Comparison of ENCODE assay signal across 8 cellular contexts in genomic region chr4:17468638-17469221, GRCh38. TPM values are rescaled to one million over a fixed set of nuclear protein-coding genes. Genes with fewer than 3 reads are reported as not detected.
A peak's percentile ranks its signal among the peaks of the same experiment; 100 is the strongest.
DNase-seq lines count a peak whose midpoint lies in the region; ATAC-seq, FAIRE-seq and TF ChIP-seq lines count a peak whose summit lies in the region.

No MANE protein-coding gene starts in this region.

- intact Hi-C loops in ascending aorta (cut with DNase I): loop anchor here (5.0 kb wide), 1 partner anchor 116 kb away; no protein-coding TSS in a partner anchor

- no peaks in the 10 kb centered on the region for H3K36me3 ChIP-seq in GM23338 (ENCODE audit: insufficient read depth)
- H3K36me3 ChIP-seq in ascending aorta: no peaks in the 10 kb centered on the region

- no peaks in the 10 kb centered on the region for H3K79me2 ChIP-seq in GM23338 (replicated peaks; ENCODE audit: insufficient read depth)

- H3K4me3 ChIP-seq in GM23338 (no peak overlapping the region), ascending aorta (no peak overlapping the region)

- no peak overlapping the region for H3K4me2 ChIP-seq in GM23338

- H3K27ac ChIP-seq in GM23338 (ENCODE audit: low read depth) (no peak overlapping the region), ascending aorta (no peak overlapping the region)

- H3K4me1 Mint-ChIP-seq in GM23338: no peaks in the 10 kb centered on the region

- TF ChIP-seq CTCF in GM23338 (conservative IDR thresholded peaks at IDR 0.05; ENCODE audit: low read depth in 2 of 2) (peak; percentile 45 to 57), ascending aorta (IDR thresholded peaks at IDR 0.05) (peak in 2 of 3 experiments; percentile 41 to 49)

- no peaks in the 10 kb centered on the region for H4K20me1 ChIP-seq in GM23338 (replicated peaks; ENCODE audit: insufficient read depth)

- H3K4me1 ChIP-seq in GM23338 (ENCODE audit: insufficient read depth): no peaks in the 10 kb centered on the region
- no peaks in the 10 kb centered on the region for H3K4me1 ChIP-seq in ascending aorta

- H3K27me3 Mint-ChIP-seq in GM23338 (ENCODE audit: insufficient read depth, low read depth, poor library complexity): no peaks in the 10 kb centered on the region

- FAIRE-seq in GM19239 (lab: Jason Lieb, UNC): no peak

- H3K27me3 ChIP-seq in GM23338 (ENCODE audit: insufficient read depth) (no peaks in the 10 kb centered on the region), ascending aorta (no peaks in the 10 kb centered on the region)

- no peaks in the 10 kb centered on the region for H3K9me3 Mint-ChIP-seq in GM23338

- H3K36me3 Mint-ChIP-seq in GM23338 (ENCODE audit: low read depth): no peaks in the 10 kb centered on the region

- H3K4me3 Mint-ChIP-seq in GM23338: no peak overlapping the region

- no peak overlapping the region for H3K27ac Mint-ChIP-seq in GM23338

- DNase-seq in AG08395 (ENCODE audit: low spot score): peak; percentile 53
- DNase-seq in GM23338 (ENCODE audit: low spot score): peak; percentile 67
- DNase-seq in ascending aorta (ENCODE audit: low spot score in 2 of 2): no peak
- no peak for DNase-seq in left lobe of liver (ENCODE audit: low spot score)
- DNase-seq in GM19239 (ENCODE audit: insufficient read length, low spot score): no peak
- DNase-seq in stimulated activated CD4-positive, alpha-beta T cell treated with anti-CD3 and anti-CD28 coated beads, Interleukin-2, amount 100 ng/mL, for 24 hours: no peak
- no peak for DNase-seq in NCI-H510A (lab: John Stamatoyannopoulos, UW)

- H3K9me2 ChIP-seq in GM23338 (ENCODE audit: insufficient read depth): no peaks in the 10 kb centered on the region

- no peaks in the 10 kb centered on the region for H3F3A ChIP-seq in GM23338 (replicated peaks; ENCODE audit: low read depth)

- H2AFZ ChIP-seq in GM23338: no peak overlapping the region

- H3K9me3 ChIP-seq in ascending aorta: no peaks in the 10 kb centered on the region

- ATAC-seq in GM23338 (no peak), left lobe of liver (peak; percentile 16), HG02884 (IDR thresholded peaks at IDR 0.05; ENCODE audit: unreplicated experiment) (no peak)

TF ChIP-seq in GM23338, 12 proteins besides CTCF, POLR2A, EP300 and RAD21 (continues in another document):
- TF ChIP-seq CREB1 (CRISPR knock-in tag; IDR thresholded peaks at IDR 0.05; ENCODE audit: low read depth) (no peak), ETS1 (IDR thresholded peaks at IDR 0.05) (no peak), JUNB (IDR thresholded peaks at IDR 0.05; ENCODE audit: unreplicated experiment) (no peak), ZNF331 (CRISPR knock-in tag; IDR thresholded peaks at IDR 0.05; ENCODE audit: low read depth) (no peak), EZH2 (IDR thresholded peaks at IDR 0.05; ENCODE audit: low read depth, unreplicated experiment) (no peak), STAT1 (IDR thresholded peaks at IDR 0.05; ENCODE audit: unreplicated experiment) (no peak), ZNF462 (CRISPR knock-in tag; IDR thresholded peaks at IDR 0.05) (no peak), ZNF114 (CRISPR knock-in tag; IDR thresholded peaks at IDR 0.05) (no peak), REST (IDR thresholded peaks at IDR 0.05; ENCODE audit: unreplicated experiment) (no peak)

RNA-seq across cellular contexts. Expression of gene QDPR, which starts 43.2 kb away (rescaled TPM):
- 26.3 and 31.5 TPM in 2 replicates for total RNA-seq in GM23338 (2014; rRNA removed; shearing (Covaris generic))
- polyA plus RNA-seq in GM23338 (2016; fragmentation: Nextera tagmentation; extraction: Ambion mirVana): 40.9 and 42.7 TPM in 2 replicates
- 32.7 TPM for total RNA-seq in ascending aorta
- total RNA-seq in left lobe of liver: 156 TPM

RNA-seq across cellular contexts. Expression of gene CLRN2, which starts 46.2 kb away (rescaled TPM):
- not detected in 2 replicates for total RNA-seq in GM23338 (2014; rRNA removed; shearing (Covaris generic))
- polyA plus RNA-seq in GM23338 (2016; fragmentation: Nextera tagmentation; extraction: Ambion mirVana): not detected in 2 replicates
- not detected for total RNA-seq in ascending aorta
- total RNA-seq in left lobe of liver: not detected

Comparison
In these comparisons a context has a peak if more than half of its experiments do, and no peak if none do; other contexts are left out.
1. DNase-seq: peak in AG08395 (single experiment) and GM23338 (single experiment); none in ascending aorta (0 of 2), left lobe of liver (single experiment), GM19239 (single experiment), stimulated activated CD4-positive, alpha-beta T cell treated with anti-CD3 and anti-CD28 coated beads, Interleukin-2, amount 100 ng/mL, for 24 hours (0 of 2) and NCI-H510A (single experiment).